In the genomic region with DNA sequence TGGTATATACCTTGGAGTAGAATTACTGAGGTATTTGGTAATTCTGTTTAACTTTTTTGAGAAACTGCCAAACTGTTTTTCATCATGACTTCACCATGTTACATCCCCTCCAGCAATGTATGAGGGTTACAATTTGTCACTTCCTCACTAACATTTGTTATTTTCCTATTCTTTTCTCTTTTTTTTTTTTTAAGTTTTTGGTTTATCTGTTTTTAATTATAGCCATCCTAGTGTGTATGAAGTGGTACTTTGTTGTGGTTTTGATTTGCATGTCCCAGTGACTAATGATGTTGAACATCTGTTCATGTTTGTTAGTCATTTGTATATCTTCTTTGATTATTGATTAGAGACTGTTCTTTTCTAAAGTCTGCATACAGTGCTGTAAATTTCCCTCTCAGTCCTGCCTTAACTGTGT, we compare ENCODE assay signal across 1 cellular context.
TF ChIP-seq lines count a peak whose summit lies in the region.

No MANE protein-coding gene starts in this region.

TF ChIP-seq in GM23338, 12 proteins besides CTCF, POLR2A, EP300 and RAD21 (continued from another document):
- TF ChIP-seq, protein P1, sequence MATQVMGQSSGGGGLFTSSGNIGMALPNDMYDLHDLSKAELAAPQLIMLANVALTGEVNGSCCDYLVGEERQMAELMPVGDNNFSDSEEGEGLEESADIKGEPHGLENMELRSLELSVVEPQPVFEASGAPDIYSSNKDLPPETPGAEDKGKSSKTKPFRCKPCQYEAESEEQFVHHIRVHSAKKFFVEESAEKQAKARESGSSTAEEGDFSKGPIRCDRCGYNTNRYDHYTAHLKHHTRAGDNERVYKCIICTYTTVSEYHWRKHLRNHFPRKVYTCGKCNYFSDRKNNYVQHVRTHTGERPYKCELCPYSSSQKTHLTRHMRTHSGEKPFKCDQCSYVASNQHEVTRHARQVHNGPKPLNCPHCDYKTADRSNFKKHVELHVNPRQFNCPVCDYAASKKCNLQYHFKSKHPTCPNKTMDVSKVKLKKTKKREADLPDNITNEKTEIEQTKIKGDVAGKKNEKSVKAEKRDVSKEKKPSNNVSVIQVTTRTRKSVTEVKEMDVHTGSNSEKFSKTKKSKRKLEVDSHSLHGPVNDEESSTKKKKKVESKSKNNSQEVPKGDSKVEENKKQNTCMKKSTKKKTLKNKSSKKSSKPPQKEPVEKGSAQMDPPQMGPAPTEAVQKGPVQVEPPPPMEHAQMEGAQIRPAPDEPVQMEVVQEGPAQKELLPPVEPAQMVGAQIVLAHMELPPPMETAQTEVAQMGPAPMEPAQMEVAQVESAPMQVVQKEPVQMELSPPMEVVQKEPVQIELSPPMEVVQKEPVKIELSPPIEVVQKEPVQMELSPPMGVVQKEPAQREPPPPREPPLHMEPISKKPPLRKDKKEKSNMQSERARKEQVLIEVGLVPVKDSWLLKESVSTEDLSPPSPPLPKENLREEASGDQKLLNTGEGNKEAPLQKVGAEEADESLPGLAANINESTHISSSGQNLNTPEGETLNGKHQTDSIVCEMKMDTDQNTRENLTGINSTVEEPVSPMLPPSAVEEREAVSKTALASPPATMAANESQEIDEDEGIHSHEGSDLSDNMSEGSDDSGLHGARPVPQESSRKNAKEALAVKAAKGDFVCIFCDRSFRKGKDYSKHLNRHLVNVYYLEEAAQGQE (IDR thresholded peaks at IDR 0.05; ENCODE audit: unreplicated experiment), result no peak
- TF ChIP-seq POLR2AphosphoS5 (IDR thresholded peaks at IDR 0.05; ENCODE audit: low read depth), result no peak
